Comparison of ENCODE assay signal across 13 cellular contexts in genomic region chr3:42511196-42511595, GRCh38. TPM values are rescaled to one million over a fixed set of nuclear protein-coding genes. Genes with fewer than 3 reads are reported as not detected.
"Had no signal": no experiment of that assay in that cellular context is flagged by ENCODE, and none has a peak within 500 bp of the region (broad histone marks: within the 10 kb centered on the region; RNA-seq: fewer than 3 reads in every experiment).

No MANE protein-coding gene starts in this region.

- H3K4me3 ChIP-seq: dorsolateral prefrontal cortex, smooth muscle cell had no signal

- H3K9ac ChIP-seq: SK-N-SH had no signal

- DNase-seq: activated B cell treated with CpG ODN at 0.5 μM for 24 hours; activated effector memory CD4-positive, alpha-beta T cell treated with anti-CD3 and anti-CD28 coated beads, Interleukin-2, amount 50 U/mL, for 16 hours; activated naive CD8-positive, alpha-beta T cell treated with anti-CD3 and anti-CD28 coated beads for 36 hours; anterior cingulate cortex; dorsolateral prefrontal cortex; mesendoderm; SK-N-SH; substantia nigra; T-helper 1 cell; trophoblast cell had no signal

- ATAC-seq: stimulated activated memory B cell treated with anti-CD40 and anti-IgM and Interleukin-4, amounts not matched to agents 10 μg/mL and 1 μg/mL and 100 μg/mL, for 72 hours had no signal

- H3K9me3 ChIP-seq: SK-N-SH had no signal

- H3K27me3 ChIP-seq: dorsolateral prefrontal cortex had no signal

RNA-seq across cellular contexts. Expression of gene VIPR1, which starts 8.8 kb away (rescaled TPM):
- total RNA-seq: fibroblast of villous mesenchyme had no signal
- polyA plus RNA-seq: SK-N-SH had no signal
